In the genomic region with DNA sequence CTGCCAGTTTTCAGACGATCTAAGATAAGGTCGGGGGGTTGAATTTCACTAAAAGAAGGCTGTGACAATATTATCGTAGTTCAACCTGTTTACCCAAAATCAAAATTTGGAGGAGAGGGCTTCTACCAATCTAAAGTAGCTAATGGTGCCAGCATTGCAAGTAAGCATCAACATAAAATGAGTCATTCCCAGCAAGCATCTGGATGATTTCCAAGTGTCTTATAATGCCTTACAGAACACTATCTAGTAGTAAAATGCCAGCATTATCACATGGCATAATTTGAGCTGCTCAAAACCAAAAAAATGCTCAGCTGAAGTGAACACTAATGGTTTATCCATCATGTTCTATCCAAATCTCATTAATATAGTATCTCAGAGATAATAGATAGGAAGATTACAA, we compare ENCODE assay signal across 28 cellular contexts.
DNase-seq lines count a peak whose midpoint lies in the region; ATAC-seq, FAIRE-seq and TF ChIP-seq lines count a peak whose summit lies in the region.
"Had no signal": no experiment of that assay in that cellular context is flagged by ENCODE, and none has a peak within 500 bp of the region (broad histone marks: within the 10 kb centered on the region; RNA-seq: fewer than 3 reads in every experiment).

No MANE protein-coding gene starts in this region.

- in situ Hi-C loops in astrocyte of the spinal cord (cut with HindIII; ENCODE audit: low sequenced_read_pairs) = no loop called here

- intact Hi-C loops in A673 (cut with micrococcal nuclease; ENCODE audit: unreplicated experiment) = no loop called here
- intact Hi-C loops in stomach (cut with DNase I; ENCODE audit: low total_unique reads) = no loop called here

- TF ChIP-seq EP300 in stomach (IDR thresholded peaks at IDR 0.05) = no peak

- WGBS in stomach, 5 donors = 72 to 83% (median 77%) methylated on average over 3 of the region's 3 CpGs

- POLR2A ChIA-PET in A673 (lab: Charles Lee; ENCODE audit: low non-redundant PET) = no interaction called here

- no peaks in the 10 kb centered on the region for H3K4me1 ChIP-seq in A673 (ENCODE audit: insufficient read depth, low read length, poor library complexity, severe bottlenecking)
- H3K4me1 ChIP-seq in stomach = no peaks in the 10 kb centered on the region
- H3K4me1 ChIP-seq: heart left ventricle, parathyroid adenoma, vagina had no signal

- no peak overlapping the region for H3K4me3 ChIP-seq in A673 (ENCODE audit: low read depth, low read length, poor library complexity, severe bottlenecking)
- no peak overlapping the region for H3K4me3 ChIP-seq in astrocyte of the spinal cord (ENCODE audit: low read depth, low read length)
- H3K4me3 ChIP-seq in stomach = no peak overlapping the region
- H3K4me3 ChIP-seq: heart left ventricle, lung, thoracic aorta, vagina had no signal

- no peaks in the 10 kb centered on the region for H3K36me3 ChIP-seq in A673 (ENCODE audit: insufficient read depth, low read length, poor library complexity, severe bottlenecking)
- no peaks in the 10 kb centered on the region for H3K36me3 ChIP-seq in stomach
- H3K36me3 ChIP-seq: heart left ventricle, thoracic aorta, vagina had no signal

- DNase-seq in A673 (ENCODE audit: low spot score) (peak; percentile 44), DMS53 treated with DMSO at 0.1 percent for 48 hours (lab: John Stamatoyannopoulos, UW; ENCODE audit: unreplicated experiment) (peak; percentile 12), NCI-H446 (lab: John Stamatoyannopoulos, UW) (peak; percentile 34 to 69), astrocyte of the spinal cord (ENCODE audit: low read depth, low spot score) (peak; percentile 10), GM19239 (ENCODE audit: insufficient read length, low spot score) (no peak), stomach (no peak)
- no peak for DNase-seq in central memory CD4-positive, alpha-beta T cell
- DNase-seq: activated naive CD4-positive, alpha-beta T cell treated with anti-CD3 and anti-CD28 coated beads, Interleukin-2, amount 50 U/mL, for 16 hours; amygdala; C1 segment of cervical spinal cord; caudate nucleus; GOT3; heart left ventricle; Kasumi-1; kidney glomerular epithelial cell; NCI-H1417 treated with DMSO at 0.1 percent for 48 hours; NCI-H524; stimulated activated CD4-positive, alpha-beta T cell treated with anti-CD3 and anti-CD28 coated beads, Interleukin-4, amount 100 ng/mL, for 4 hours; stimulated activated naive CD4-positive, alpha-beta T cell had no signal

- no peak overlapping the region for H3K27ac ChIP-seq in A673 (ENCODE audit: low read depth, low read length, poor library complexity, severe bottlenecking)
- H3K27ac ChIP-seq in stomach = no peak overlapping the region
- H3K27ac ChIP-seq: heart left ventricle, parathyroid adenoma, thoracic aorta, vagina had no signal

- BruUV-seq in A673 (replicated peaks; lab: Mats Ljungman, UMichigan) = no TSS peak

- no peak for ATAC-seq in HG03196 (IDR thresholded peaks at IDR 0.05; ENCODE audit: unreplicated experiment)
- ATAC-seq: heart left ventricle, sciatic nerve, WTC11 had no signal

- no peaks in the 10 kb centered on the region for H3K9me3 ChIP-seq in A673 (ENCODE audit: low read depth, low read length, poor library complexity, severe bottlenecking)
- H3K9me3 ChIP-seq in stomach = peaks cover 0 to 15% (median 6%) of the 10 kb centered on the region in 4 donors
- H3K9me3 ChIP-seq: thoracic aorta, vagina had no signal

- TF ChIP-seq POLR2A in stomach (IDR thresholded peaks at IDR 0.05) = no peak

- CTCF ChIA-PET in A673 (lab: Charles Lee) = no interaction called here

- FAIRE-seq in GM19239 (lab: Jason Lieb, UNC) = no peak
- FAIRE-seq: D721Med, endothelial cell of umbilical vein had no signal

- TF ChIP-seq CTCF in A673 (conservative IDR thresholded peaks at IDR 0.05; ENCODE audit: low read depth, low read length) = no peak
- TF ChIP-seq CTCF in astrocyte of the spinal cord (IDR thresholded peaks at IDR 0.05; ENCODE audit: low read depth, low read length) = no peak
- TF ChIP-seq CTCF in stomach (IDR thresholded peaks at IDR 0.05) = no peak

- H3K27me3 ChIP-seq in A673 (replicated peaks; ENCODE audit: insufficient read depth, low read depth, low read length, poor library complexity) = no peaks in the 10 kb centered on the region
- H3K27me3 ChIP-seq in stomach = no peaks in the 10 kb centered on the region
- H3K27me3 ChIP-seq: heart left ventricle, vagina had no signal

Comparison
In these comparisons a context has a peak if more than half of its experiments do, and no peak if none do; other contexts are left out.
1. DNase-seq: peak in A673 (single experiment), DMS53 treated with DMSO at 0.1 percent for 48 hours (single experiment), NCI-H446 (2 of 2) and astrocyte of the spinal cord (single experiment); none in GM19239 (single experiment), stomach (single experiment) and central memory CD4-positive, alpha-beta T cell (single experiment).